19 cellular contexts compared by ENCODE assay signal in genomic region chr11:3816673-3817072, GRCh38. TPM values are rescaled to one million over a fixed set of nuclear protein-coding genes. Genes with fewer than 3 reads are reported as not detected.
A peak's percentile ranks its signal among the peaks of the same experiment; 100 is the strongest.
DNase-seq lines count a peak whose midpoint lies in the region; ATAC-seq, FAIRE-seq and TF ChIP-seq lines count a peak whose summit lies in the region.
"Had no signal": no experiment of that assay in that cellular context is flagged by ENCODE, and none has a peak within 500 bp of the region (broad histone marks: within the 10 kb centered on the region; RNA-seq: fewer than 3 reads in every experiment).

No MANE protein-coding gene starts in this region.

- peak overlapping the region; percentile 34 to 74 (median 53); a peak in 21 of 22 replicates for H3K4me2 ChIP-seq in BLaER1 treated with 17β-estradiol and CSF1 and Interleukin-3, amounts not matched to agents 10 nM and 100 nM
- H3K4me2 ChIP-seq in GM23338 (no peak overlapping the region), H1 (ENCODE audit: insufficient read depth in 1 of 2, low read depth in 2 of 2, low read length in 2 of 2) (0 out of 4 replicates have a peak overlapping the region, but pooled peaks of 1 of the 2 experiments have one; percentile 1), mesendoderm (ENCODE audit: low read length) (no peak overlapping the region)
- H3K4me2 ChIP-seq: A549, KMS-11 had no signal

- peaks cover 0 to 11% (median 4%) of the 10 kb centered on the region in 11 experiments; a peak in 7 of 22 replicates for H3K36me3 ChIP-seq in BLaER1 treated with 17β-estradiol and CSF1 and Interleukin-3, amounts not matched to agents 10 nM and 100 nM
- H3K36me3 ChIP-seq in GM23338 (ENCODE audit: insufficient read depth) (no peaks in the 10 kb centered on the region), H1 (ENCODE audit: control insufficient read depth in 2 of 4, insufficient read depth in 4 of 4, low read length in 3 of 4) (peaks cover 0 to 4% (median 1%) of the 10 kb centered on the region in 4 experiments; a peak in 1 of 8 replicates), mesendoderm (ENCODE audit: control insufficient read depth, insufficient read depth, low read length) (no peaks in the 10 kb centered on the region)

- intact Hi-C loops in activated CD4-positive, alpha-beta T cell treated with anti-CD3 and anti-CD28 coated beads, Interleukin-2, amount 10 ng/mL, durations not matched to agents 24 days and 14 days (cut with micrococcal nuclease): no loop called here

- H3K9me2 ChIP-seq in GM23338 (ENCODE audit: insufficient read depth): no peaks in the 10 kb centered on the region

- peak overlapping the region in 4 of 11 experiments; percentile 10 to 43 (median 28); a peak in 4 of 22 replicates for H3K9ac ChIP-seq in BLaER1 treated with 17β-estradiol and CSF1 and Interleukin-3, amounts not matched to agents 10 nM and 100 nM
- H3K9ac ChIP-seq in H1 (replicated peaks in 1 of 4; ENCODE audit: extremely low read depth in 1 of 4, low read depth in 3 of 4, low read length in 3 of 4) (no peak overlapping the region), mesendoderm (ENCODE audit: low read length) (no peak overlapping the region)
- H3K9ac ChIP-seq: GM23248, KMS-11 had no signal

- no peaks in the 10 kb centered on the region for H3K27me3 ChIP-seq in BLaER1 treated with 17β-estradiol and CSF1 and Interleukin-3, amounts not matched to agents 10 nM and 100 nM
- no peaks in the 10 kb centered on the region for H3K27me3 ChIP-seq in GM23338 (ENCODE audit: insufficient read depth)
- H3K27me3 ChIP-seq in H1 (replicated peaks in 1 of 4; ENCODE audit: control insufficient read depth in 3 of 4, extremely low read depth in 1 of 4, insufficient read depth in 3 of 4, low read length in 3 of 4): no peaks in the 10 kb centered on the region
- H3K27me3 ChIP-seq in mesendoderm (ENCODE audit: insufficient read depth, low read length, poor library complexity): no peaks in the 10 kb centered on the region

- H3K4me3 Mint-ChIP-seq in GM23338: no peak overlapping the region
- H3K4me3 Mint-ChIP-seq in activated CD4-positive, alpha-beta T cell treated with anti-CD3 and anti-CD28 coated beads, Interleukin-2, amount 10 ng/mL, durations not matched to agents 24 days and 14 days: no peak overlapping the region
- no peak overlapping the region for H3K4me3 Mint-ChIP-seq in activated naive CD4-positive, alpha-beta T cell treated with anti-CD3 and anti-CD28 coated beads, Interleukin-2, amount 10 ng/mL, durations not matched to agents 7 days and 5 days

- POLR2A ChIA-PET in H1 (lab: Charles Lee; ENCODE audit: partially characterized antibody): interaction anchor here (0.8 to 1.7 kb wide), 4 partner anchors 10 to 33 kb away, joined by 3 to 6 read pairs (median 3); no protein-coding TSS in a partner anchor

- peaks cover 4% of the 10 kb centered on the region; the same call in 1 of the 3 replicates for H3K36me3 Mint-ChIP-seq in GM23338 (ENCODE audit: low read depth)
- H3K36me3 Mint-ChIP-seq in activated CD4-positive, alpha-beta T cell treated with anti-CD3 and anti-CD28 coated beads, Interleukin-2, amount 10 ng/mL, durations not matched to agents 24 days and 14 days (ENCODE audit: low read depth): peaks cover 7% of the 10 kb centered on the region
- H3K36me3 Mint-ChIP-seq in activated naive CD4-positive, alpha-beta T cell treated with anti-CD3 and anti-CD28 coated beads, Interleukin-2, amount 10 ng/mL, durations not matched to agents 7 days and 5 days: peaks cover 3% of the 10 kb centered on the region

- peaks cover 10 to 30% (median 17%) of the 10 kb centered on the region in 10 experiments for H3K4me1 ChIP-seq in BLaER1 treated with 17β-estradiol and CSF1 and Interleukin-3, amounts not matched to agents 10 nM and 100 nM
- H3K4me1 ChIP-seq in GM23338 (ENCODE audit: insufficient read depth) (no peaks in the 10 kb centered on the region), H1 (replicated peaks in 1 of 4; ENCODE audit: control insufficient read depth in 3 of 4, insufficient read depth in 4 of 4, low read length in 3 of 4) (no peaks in the 10 kb centered on the region; a peak in 1 of 7 replicates), mesendoderm (ENCODE audit: control insufficient read depth, low read depth, low read length) (peaks cover 2% of the 10 kb centered on the region)
- H3K4me1 ChIP-seq: A549 had no signal

- H2BK20ac ChIP-seq in H1 (ENCODE audit: low read length): no peak overlapping the region

- H3K4ac ChIP-seq in H1 (replicated peaks; ENCODE audit: insufficient read length, low read depth, low read length) (no peak overlapping the region), mesendoderm (ENCODE audit: low read depth, low read length) (no peak overlapping the region)

- H3K18ac ChIP-seq in H1 (ENCODE audit: extremely low read depth, low read length): no peak overlapping the region
- H3K18ac ChIP-seq in mesendoderm (ENCODE audit: low read length): no peak overlapping the region

- H3K4me3 ChIP-seq in BLaER1 treated with 17β-estradiol and CSF1 and Interleukin-3, amounts not matched to agents 10 nM and 100 nM: no peak overlapping the region
- H3K4me3 ChIP-seq in GM23338 (no peak overlapping the region), H1 (ENCODE audit: extremely low read depth in 1 of 4, insufficient read depth in 2 of 4, low read depth in 3 of 4, low read length in 4 of 4) (no peak overlapping the region), mesendoderm (ENCODE audit: low read length) (no peak overlapping the region)
- H3K4me3 ChIP-seq: A549, GM23248 had no signal

- ATAC-seq in GM23338: peak; percentile 59
- ATAC-seq: A549 had no signal

- H3K27ac Mint-ChIP-seq in GM23338: no peak overlapping the region
- H3K27ac Mint-ChIP-seq in activated CD4-positive, alpha-beta T cell treated with anti-CD3 and anti-CD28 coated beads, Interleukin-2, amount 10 ng/mL, durations not matched to agents 24 days and 14 days: no peak overlapping the region
- H3K27ac Mint-ChIP-seq in activated naive CD4-positive, alpha-beta T cell treated with anti-CD3 and anti-CD28 coated beads, Interleukin-2, amount 10 ng/mL, durations not matched to agents 7 days and 5 days: no peak overlapping the region

- no peak overlapping the region for H3K56ac ChIP-seq in H1 (replicated peaks; ENCODE audit: insufficient read length, low read depth, low read length)
- no peak overlapping the region for H3K56ac ChIP-seq in mesendoderm (ENCODE audit: low read length)

- 100% methylated on average over 2 of the region's 2 CpGs; no CpG with 5 or more reads in 1 of the 2 experiments for WGBS in H1 (ENCODE audit: extremely low coverage in 1 of 2, insufficient coverage in 1 of 2, insufficient read length in 1 of 2, insufficient replicate concordance in 2 of 2, low coverage in 1 of 2, low lambda C conversion rate in 2 of 2, missing lambda C conversion rate in 1 of 2), 2 experiments
- no CpG with 5 or more reads among the region's 2 CpGs for WGBS in mesendoderm (ENCODE audit: extremely low coverage, insufficient coverage, low lambda C conversion rate)

- no peak for TF ChIP-seq POLR2A in H1 (IDR thresholded peaks at IDR 0.05; ENCODE audit: control extremely low read depth in 1 of 2, low read depth in 2 of 2, low read length in 2 of 2)

- H4K91ac ChIP-seq in H1 (replicated peaks; ENCODE audit: insufficient read length, low read length): no peak overlapping the region

- H2BK120ac ChIP-seq in H1 (replicated peaks; ENCODE audit: low read depth, low read length): no peak overlapping the region
- no peak overlapping the region for H2BK120ac ChIP-seq in mesendoderm (ENCODE audit: low read depth, low read length)

- H3K79me2 ChIP-seq in GM23338 (replicated peaks; ENCODE audit: insufficient read depth): no peaks in the 10 kb centered on the region; the same call in 1 of the 2 replicates
- H3K79me2 ChIP-seq in H1 (ENCODE audit: control insufficient read depth in 1 of 2, insufficient read depth in 2 of 2, low read length in 2 of 2): peaks cover 0 to 3% of the 10 kb centered on the region in 2 experiments; a peak in 1 of 4 replicates
- no peaks in the 10 kb centered on the region for H3K79me2 ChIP-seq in mesendoderm (ENCODE audit: control insufficient read depth, insufficient read depth, low read length)

- H4K8ac ChIP-seq in H1 (ENCODE audit: extremely low read depth, insufficient read depth, low read length): no peak overlapping the region; the same call in 1 of the 2 replicates
- no peak overlapping the region for H4K8ac ChIP-seq in mesendoderm (ENCODE audit: low read depth, low read length)

- H4K5ac ChIP-seq in H1 (ENCODE audit: insufficient read length, low read depth, low read length) (no peak overlapping the region), mesendoderm (ENCODE audit: low read length) (no peak overlapping the region)

- H2BK5ac ChIP-seq in H1 (ENCODE audit: low read depth, low read length) (no peak overlapping the region), mesendoderm (ENCODE audit: low read length) (no peak overlapping the region)

- H2BK15ac ChIP-seq in H1 (ENCODE audit: low read length) (no peak overlapping the region), mesendoderm (replicated peaks; ENCODE audit: low read depth) (no peak overlapping the region)

- H2BK12ac ChIP-seq in H1 (ENCODE audit: low read depth, low read length): no peak overlapping the region

- H2AFZ ChIP-seq in GM23338 (no peak overlapping the region), H1 (ENCODE audit: low read length) (no peak overlapping the region)
- H2AFZ ChIP-seq: GM23248 had no signal

- H3F3A ChIP-seq in GM23338 (replicated peaks; ENCODE audit: low read depth): no peaks in the 10 kb centered on the region

- H3K27me3 Mint-ChIP-seq in GM23338 (ENCODE audit: insufficient read depth, low read depth, poor library complexity): peaks cover 6% of the 10 kb centered on the region
- H3K27me3 Mint-ChIP-seq in activated CD4-positive, alpha-beta T cell treated with anti-CD3 and anti-CD28 coated beads, Interleukin-2, amount 10 ng/mL, durations not matched to agents 24 days and 14 days: no peaks in the 10 kb centered on the region
- H3K27me3 Mint-ChIP-seq in activated naive CD4-positive, alpha-beta T cell treated with anti-CD3 and anti-CD28 coated beads, Interleukin-2, amount 10 ng/mL, durations not matched to agents 7 days and 5 days: no peaks in the 10 kb centered on the region

- H3K14ac ChIP-seq in H1 (ENCODE audit: insufficient read length): no peak overlapping the region

- H3K79me1 ChIP-seq in H1 (ENCODE audit: low read depth, low read length) (no peaks in the 10 kb centered on the region; the same call in 1 of the 2 replicates), mesendoderm (ENCODE audit: low read length) (no peaks in the 10 kb centered on the region)

- no peaks in the 10 kb centered on the region; a peak in 1 of 22 replicates for H4K20me1 ChIP-seq in BLaER1 treated with 17β-estradiol and CSF1 and Interleukin-3, amounts not matched to agents 10 nM and 100 nM
- peaks cover 4% of the 10 kb centered on the region; the same call in 1 of the 2 replicates for H4K20me1 ChIP-seq in GM23338 (replicated peaks; ENCODE audit: insufficient read depth)
- peaks cover 2% of the 10 kb centered on the region in 2 experiments for H4K20me1 ChIP-seq in H1 (replicated peaks in 1 of 2; ENCODE audit: control insufficient read depth in 1 of 2, insufficient read depth in 2 of 2, low read length in 2 of 2)

- TF ChIP-seq RAD21 in H1 (IDR thresholded peaks at IDR 0.05 in 1 of 2, conservative IDR thresholded peaks at IDR 0.05 in 1 of 2; ENCODE audit: low read depth in 2 of 2, low read length in 2 of 2): no peak

- H3K27ac ChIP-seq in BLaER1 treated with 17β-estradiol and CSF1 and Interleukin-3, amounts not matched to agents 10 nM and 100 nM: peak overlapping the region in 5 of 11 experiments; percentile 17 to 52 (median 45); a peak in 8 of 22 replicates
- no peak overlapping the region for H3K27ac ChIP-seq in GM23338 (ENCODE audit: low read depth)
- no peak overlapping the region; the same call in 1 of the 2 replicates for H3K27ac ChIP-seq in H1 (ENCODE audit: low read depth, low read length)
- H3K27ac ChIP-seq in mesendoderm (ENCODE audit: low read depth, low read length): no peak overlapping the region
- H3K27ac ChIP-seq: A549, GM23248, KMS-11, RWPE1 had no signal

- DNase-seq in GM23338 (ENCODE audit: low spot score) (no peak), H1 (ENCODE audit: low read depth in 1 of 2, low spot score in 2 of 2) (no peak), mesendoderm (peak; percentile 42), HTR-8/SVneo (ENCODE audit: insufficient read length, low spot score) (no peak)
- no peak for DNase-seq in activated CD4-positive, alpha-beta T cell treated with anti-CD3 and anti-CD28 coated beads, Interleukin-2, amount 10 ng/mL, durations not matched to agents 24 days and 14 days
- no peak for DNase-seq in stimulated activated CD8-positive, alpha-beta memory T cell treated with anti-CD3 and anti-CD28 coated beads, Interleukin-4, amount 100 ng/mL, for 48 hours
- no peak for DNase-seq in activated naive CD4-positive, alpha-beta T cell treated with anti-CD3 and anti-CD28 coated beads, Interleukin-2, amount 10 ng/mL, durations not matched to agents 7 days and 5 days
- DNase-seq: GDM1, GM23248, NCI-H1417, NCI-H187, NCI-H226, NCI-H524, SIG-M5 had no signal

- H3K4me1 Mint-ChIP-seq in GM23338: peaks cover 16% of the 10 kb centered on the region
- H3K4me1 Mint-ChIP-seq in activated CD4-positive, alpha-beta T cell treated with anti-CD3 and anti-CD28 coated beads, Interleukin-2, amount 10 ng/mL, durations not matched to agents 24 days and 14 days: no peaks in the 10 kb centered on the region
- H3K4me1 Mint-ChIP-seq in activated naive CD4-positive, alpha-beta T cell treated with anti-CD3 and anti-CD28 coated beads, Interleukin-2, amount 10 ng/mL, durations not matched to agents 7 days and 5 days: no peaks in the 10 kb centered on the region

- H3K9me3 ChIP-seq in BLaER1 treated with 17β-estradiol and CSF1 and Interleukin-3, amounts not matched to agents 10 nM and 100 nM (replicated peaks in 1 of 11): no peaks in the 10 kb centered on the region
- H3K9me3 ChIP-seq in H1 (ENCODE audit: insufficient read depth in 2 of 2, low read depth in 1 of 2, low read length in 1 of 2): no peaks in the 10 kb centered on the region
- H3K9me3 ChIP-seq: A549 had no signal

- no peak for FAIRE-seq in H1 (lab: Jason Lieb, UNC)
- no peak for FAIRE-seq in HTR-8/SVneo (lab: Jason Lieb, UNC)
- FAIRE-seq: A549, GM19239 had no signal

- H3K23me2 ChIP-seq in H1 (ENCODE audit: low read depth, low read length): no peaks in the 10 kb centered on the region; the same call in 1 of the 2 replicates

- TF ChIP-seq EP300 in H1 (IDR thresholded peaks at IDR 0.05; ENCODE audit: borderline replicate concordance in 1 of 2, low read depth in 2 of 2, low read length in 2 of 2): no peak

- TF ChIP-seq CTCF in GM23338 (conservative IDR thresholded peaks at IDR 0.05; ENCODE audit: low read depth in 2 of 2) (no peak), H1 (IDR thresholded peaks at IDR 0.05; ENCODE audit: control extremely low read depth in 1 of 3, insufficient read depth in 1 of 3, low read depth in 1 of 3, low read length in 3 of 3) (no peak)

- no peak overlapping the region for H3K23ac ChIP-seq in H1 (ENCODE audit: insufficient read length)
- no peak overlapping the region for H3K23ac ChIP-seq in mesendoderm (ENCODE audit: low read length)

- H2AK5ac ChIP-seq in H1 (ENCODE audit: low read depth, low read length) (no peak overlapping the region), mesendoderm (ENCODE audit: low read length) (no peak overlapping the region)

- CTCF ChIA-PET in H1 (lab: Charles Lee; ENCODE audit: partially characterized antibody): interaction anchor here (0.7 to 10.8 kb wide), 6 partner anchors 9 to 256 kb away, joined by 3 to 61 read pairs (median 4); no protein-coding TSS in a partner anchor
- CTCF ChIA-PET in activated naive CD4-positive, alpha-beta T cell treated with anti-CD3 and anti-CD28 coated beads, Interleukin-2, amount 10 ng/mL, durations not matched to agents 7 days and 5 days (lab: Charles Lee): interaction anchor here (0.6 kb wide), 1 partner anchor 10 kb away, joined by 3 read pairs; no protein-coding TSS in a partner anchor

- H3K9me3 Mint-ChIP-seq in GM23338: no peaks in the 10 kb centered on the region; the same call in 2 of the 3 replicates
- no peaks in the 10 kb centered on the region for H3K9me3 Mint-ChIP-seq in activated CD4-positive, alpha-beta T cell treated with anti-CD3 and anti-CD28 coated beads, Interleukin-2, amount 10 ng/mL, durations not matched to agents 24 days and 14 days
- H3K9me3 Mint-ChIP-seq in activated naive CD4-positive, alpha-beta T cell treated with anti-CD3 and anti-CD28 coated beads, Interleukin-2, amount 10 ng/mL, durations not matched to agents 7 days and 5 days: no peaks in the 10 kb centered on the region

RNA-seq across cellular contexts. Expression of gene PGAP2, which starts 8.3 kb away (rescaled TPM):
- total RNA-seq in GM23338 (2014; rRNA removed; shearing (Covaris generic)): 43.2 TPM in 2 replicates
- 37.8 and 39.3 TPM in 2 replicates for polyA plus RNA-seq in GM23338 (2016; fragmentation: Nextera tagmentation; extraction: Ambion mirVana)
- 56.0 and 56.5 TPM in 2 replicates for total RNA-seq in H1 (2021; fragmentation: NEBNext Ultra II Directional; extraction: Animal tissue kit (Norgen Biotek cat#: 25700))
- polyA plus RNA-seq in H1 (2011; rRNA removed): 106 and 111 TPM in 2 replicates
- polyA plus RNA-seq in H1 (2011; cell fraction: cytosol; rRNA removed): 68.7 TPM
- polyA plus RNA-seq in H1 (2011; cell fraction: nucleus; rRNA removed): 103 TPM
- polyA plus RNA-seq in H1 (2012, experiment 1 of 2): 53.7 to 85.1 TPM (median 73.2 TPM) in 4 replicates
- polyA plus RNA-seq in H1 (2012, experiment 2 of 2): 79.9 TPM
- polyA plus RNA-seq in H1 (2013, experiment 1 of 2): 63.9 TPM
- 71.3 TPM for polyA plus RNA-seq in H1 (2013, experiment 2 of 2)
- 82.7 and 110 TPM in 2 replicates for polyA minus RNA-seq in H1 (2011; rRNA and poly(A)+ RNA removed)
- 38.8 TPM for polyA minus RNA-seq in H1 (2011; cell fraction: cytosol; rRNA and poly(A)+ RNA removed)
- 46.2 TPM for polyA minus RNA-seq in H1 (2011; cell fraction: nucleus; rRNA and poly(A)+ RNA removed)
- polyA plus RNA-seq in mesendoderm (2013, experiment 1 of 2): 55.1 TPM
- polyA plus RNA-seq in mesendoderm (2013, experiment 2 of 2): 56.2 TPM
- 30.0 and 32.5 TPM in 2 replicates for total RNA-seq in activated CD4-positive, alpha-beta T cell treated with anti-CD3 and anti-CD28 coated beads, Interleukin-2, amount 10 ng/mL, durations not matched to agents 24 days and 14 days

RNA-seq across cellular contexts. Expression of gene NUP98, which starts 19.3 kb away (rescaled TPM):
- 170 and 174 TPM in 2 replicates for total RNA-seq in GM23338 (2014; rRNA removed; shearing (Covaris generic))
- polyA plus RNA-seq in GM23338 (2016; fragmentation: Nextera tagmentation; extraction: Ambion mirVana) (20.7 and 23.9 TPM in 2 replicates), H1 (2011; rRNA removed) (243 and 261 TPM in 2 replicates)
- 98.6 and 105 TPM in 2 replicates for total RNA-seq in H1 (2021; fragmentation: NEBNext Ultra II Directional; extraction: Animal tissue kit (Norgen Biotek cat#: 25700))
- polyA plus RNA-seq in H1 (2011; cell fraction: cytosol; rRNA removed): 159 TPM
- 309 TPM for polyA plus RNA-seq in H1 (2011; cell fraction: nucleus; rRNA removed)
- 49.4 to 93.4 TPM (median 84.2 TPM) in 4 replicates for polyA plus RNA-seq in H1 (2012, experiment 1 of 2)
- polyA plus RNA-seq in H1 (2012, experiment 2 of 2): 12.2 TPM
- 75.9 TPM for polyA plus RNA-seq in H1 (2013, experiment 1 of 2)
- 67.4 TPM for polyA plus RNA-seq in H1 (2013, experiment 2 of 2)
- 379 and 432 TPM in 2 replicates for polyA minus RNA-seq in H1 (2011; rRNA and poly(A)+ RNA removed)
- polyA minus RNA-seq in H1 (2011; cell fraction: cytosol; rRNA and poly(A)+ RNA removed): 119 TPM
- 161 TPM for polyA minus RNA-seq in H1 (2011; cell fraction: nucleus; rRNA and poly(A)+ RNA removed)
- 72.3 TPM for polyA plus RNA-seq in mesendoderm (2013, experiment 1 of 2)
- polyA plus RNA-seq in mesendoderm (2013, experiment 2 of 2): 72.2 TPM
- total RNA-seq in activated CD4-positive, alpha-beta T cell treated with anti-CD3 and anti-CD28 coated beads, Interleukin-2, amount 10 ng/mL, durations not matched to agents 24 days and 14 days: 122 and 129 TPM in 2 replicates

RNA-seq across cellular contexts. Expression of gene RHOG, which starts 24.1 kb away (rescaled TPM):
- total RNA-seq in GM23338 (2014; rRNA removed; shearing (Covaris generic)): 38.6 and 39.5 TPM in 2 replicates
- polyA plus RNA-seq in GM23338 (2016; fragmentation: Nextera tagmentation; extraction: Ambion mirVana) (23.2 and 26.3 TPM in 2 replicates), H1 (2011; rRNA removed) (69.6 and 79.8 TPM in 2 replicates)
- total RNA-seq in H1 (2021; fragmentation: NEBNext Ultra II Directional; extraction: Animal tissue kit (Norgen Biotek cat#: 25700)): 28.3 and 31.2 TPM in 2 replicates
- polyA plus RNA-seq in H1 (2011; cell fraction: cytosol; rRNA removed): 44.6 TPM
- polyA plus RNA-seq in H1 (2011; cell fraction: nucleus; rRNA removed): 50.4 TPM
- polyA plus RNA-seq in H1 (2012, experiment 1 of 2): 34.2 to 46.4 TPM (median 43.0 TPM) in 4 replicates
- 48.4 TPM for polyA plus RNA-seq in H1 (2012, experiment 2 of 2)
- 31.2 TPM for polyA plus RNA-seq in H1 (2013, experiment 1 of 2)
- 28.8 TPM for polyA plus RNA-seq in H1 (2013, experiment 2 of 2)
- polyA minus RNA-seq in H1 (2011; rRNA and poly(A)+ RNA removed): 46.8 and 68.7 TPM in 2 replicates
- 34.2 TPM for polyA minus RNA-seq in H1 (2011; cell fraction: cytosol; rRNA and poly(A)+ RNA removed)
- polyA minus RNA-seq in H1 (2011; cell fraction: nucleus; rRNA and poly(A)+ RNA removed): 31.7 TPM
- 38.2 TPM for polyA plus RNA-seq in mesendoderm (2013, experiment 1 of 2)
- polyA plus RNA-seq in mesendoderm (2013, experiment 2 of 2): 34.7 TPM
- 174 and 176 TPM in 2 replicates for total RNA-seq in activated CD4-positive, alpha-beta T cell treated with anti-CD3 and anti-CD28 coated beads, Interleukin-2, amount 10 ng/mL, durations not matched to agents 24 days and 14 days

RNA-seq across cellular contexts. Expression of gene STIM1, which starts 38.8 kb away (rescaled TPM):
- total RNA-seq in GM23338 (2014; rRNA removed; shearing (Covaris generic)): 9.3 and 14.0 TPM in 2 replicates
- 3.5 and 3.9 TPM in 2 replicates for polyA plus RNA-seq in GM23338 (2016; fragmentation: Nextera tagmentation; extraction: Ambion mirVana)
- 11.6 and 12.2 TPM in 2 replicates for total RNA-seq in H1 (2021; fragmentation: NEBNext Ultra II Directional; extraction: Animal tissue kit (Norgen Biotek cat#: 25700))
- 11.1 and 17.9 TPM in 2 replicates for polyA plus RNA-seq in H1 (2011; rRNA removed)
- polyA plus RNA-seq in H1 (2011; cell fraction: cytosol; rRNA removed): 14.4 TPM
- 21.5 TPM for polyA plus RNA-seq in H1 (2011; cell fraction: nucleus; rRNA removed)
- 10.1 to 17.7 TPM (median 14.6 TPM) in 4 replicates for polyA plus RNA-seq in H1 (2012, experiment 1 of 2)
- polyA plus RNA-seq in H1 (2012, experiment 2 of 2): 10.8 TPM
- 11.3 TPM for polyA plus RNA-seq in H1 (2013, experiment 1 of 2)
- 12.8 TPM for polyA plus RNA-seq in H1 (2013, experiment 2 of 2)
- 36.5 and 60.1 TPM in 2 replicates for polyA minus RNA-seq in H1 (2011; rRNA and poly(A)+ RNA removed)
- polyA minus RNA-seq in H1 (2011; cell fraction: cytosol; rRNA and poly(A)+ RNA removed): 14.2 TPM
- 18.3 TPM for polyA minus RNA-seq in H1 (2011; cell fraction: nucleus; rRNA and poly(A)+ RNA removed)
- 9.2 TPM for polyA plus RNA-seq in mesendoderm (2013, experiment 1 of 2)
- polyA plus RNA-seq in mesendoderm (2013, experiment 2 of 2): 8.3 TPM
- 60.6 and 63.4 TPM in 2 replicates for total RNA-seq in activated CD4-positive, alpha-beta T cell treated with anti-CD3 and anti-CD28 coated beads, Interleukin-2, amount 10 ng/mL, durations not matched to agents 24 days and 14 days

Comparison
In these comparisons a context has a peak if more than half of its experiments do, and no peak if none do; other contexts are left out.
1. H3K4me2 ChIP-seq: peak in BLaER1 treated with 17β-estradiol and CSF1 and Interleukin-3, amounts not matched to agents 10 nM and 100 nM (11 of 11); none in GM23338 (single experiment) and mesendoderm (single experiment).